In genomic region chr6:25993038-25993684, GRCh38 we compare ENCODE assay signal across 8 cellular contexts. TPM values are rescaled to one million over a fixed set of nuclear protein-coding genes. Genes with fewer than 3 reads are reported as not detected.
DNase-seq lines count a peak whose midpoint lies in the region; ATAC-seq, FAIRE-seq and TF ChIP-seq lines count a peak whose summit lies in the region.

No MANE protein-coding gene starts in this region.

- H3K36me3 ChIP-seq in KOPT-K1 (ENCODE audit: insufficient read depth, low read length) (no peaks in the 10 kb centered on the region), muscle layer of colon (ENCODE audit: insufficient read depth, low read length) (peaks cover 4% of the 10 kb centered on the region)

- H3K9me3 ChIP-seq in KOPT-K1 (ENCODE audit: insufficient read depth, low read length, poor library complexity, severe bottlenecking) (no peaks in the 10 kb centered on the region), muscle layer of colon (ENCODE audit: low read length) (no peaks in the 10 kb centered on the region)

- peaks cover 13% of the 10 kb centered on the region for H3K4me1 Mint-ChIP-seq in chondrocyte (ENCODE audit: low read depth)

- no peak for FAIRE-seq in frontal cortex (lab: Jason Lieb, UNC)

- ATAC-seq in GM18909 (IDR thresholded peaks at IDR 0.05; ENCODE audit: poor library complexity, unreplicated experiment) (peak; percentile 1), GM19452 (IDR thresholded peaks at IDR 0.05; ENCODE audit: unreplicated experiment) (no peak)

- no peaks in the 10 kb centered on the region for H3K27me3 Mint-ChIP-seq in chondrocyte (ENCODE audit: low read depth)

- peak overlapping the region; percentile 77 for H3K9ac ChIP-seq in muscle layer of colon (ENCODE audit: low read length)

- H3K27me3 ChIP-seq in muscle layer of colon (ENCODE audit: control insufficient read depth in 1 of 2, insufficient read depth in 2 of 2, low read length in 2 of 2), result no peaks in the 10 kb centered on the region

- H3K36me3 Mint-ChIP-seq in chondrocyte (ENCODE audit: low read depth), result peaks cover 2% of the 10 kb centered on the region

- peak overlapping the region; percentile 97 for H3K4me3 Mint-ChIP-seq in chondrocyte (ENCODE audit: unreplicated experiment)

- H3K4me3 ChIP-seq in muscle layer of colon (ENCODE audit: low read depth in 1 of 2, low read length in 2 of 2), result peak overlapping the region; percentile 64 to 73

- H3K4me1 ChIP-seq in muscle layer of colon (ENCODE audit: insufficient read depth, low read length), result peaks cover 8% of the 10 kb centered on the region

- H3K9me3 Mint-ChIP-seq in chondrocyte (ENCODE audit: low read depth), result no peaks in the 10 kb centered on the region

- peak overlapping the region; percentile 97 for H3K27ac Mint-ChIP-seq in chondrocyte (ENCODE audit: unreplicated experiment)

- DNase-seq in chondrocyte (ENCODE audit: low spot score) (no peak), NCI-H1417 treated with DMSO at 0.1 percent for 48 hours (lab: John Stamatoyannopoulos, UW) (no peak), anterior cingulate cortex (lab: John Stamatoyannopoulos, UW) (no peak), frontal cortex (ENCODE audit: low spot score in 2 of 2) (no peak)

- H3K27ac ChIP-seq in KOPT-K1 (ENCODE audit: low read depth, low read length, poor library complexity, severe bottlenecking) (peak overlapping the region; percentile 72), muscle layer of colon (ENCODE audit: low read depth, low read length) (peak overlapping the region; percentile 83)

- no peak for TF ChIP-seq CTCF in chondrocyte (IDR thresholded peaks at IDR 0.05)

RNA-seq across cellular contexts. Expression of gene TRIM38, which starts 30.6 kb away (rescaled TPM):
- total RNA-seq in chondrocyte, result 7.1 to 7.4 TPM (median 7.2 TPM) in 3 replicates
- total RNA-seq in frontal cortex, result 0.41 TPM
